ENCODE assay signal across 20 cellular contexts in genomic region chr4:85430697-85431096, GRCh38. TPM values are rescaled to one million over a fixed set of nuclear protein-coding genes. Genes with fewer than 3 reads are reported as not detected.
A peak's percentile ranks its signal among the peaks of the same experiment; 100 is the strongest.
DNase-seq lines count a peak whose midpoint lies in the region; ATAC-seq and TF ChIP-seq lines count a peak whose summit lies in the region.
"Had no signal": no experiment of that assay in that cellular context is flagged by ENCODE, and none has a peak within 500 bp of the region (broad histone marks: within the 10 kb centered on the region; RNA-seq: fewer than 3 reads in every experiment).

No MANE protein-coding gene starts in this region.

- no peaks in the 10 kb centered on the region for H3K36me3 Mint-ChIP-seq in GM23338 (ENCODE audit: low read depth)
- no peaks in the 10 kb centered on the region for H3K36me3 Mint-ChIP-seq in progenitor cell of endocrine pancreas (ENCODE audit: insufficient read depth)

- H3K27ac Mint-ChIP-seq in GM23338 (no peak overlapping the region), progenitor cell of endocrine pancreas (peak overlapping the region; percentile 80)

- H3K4me3 Mint-ChIP-seq in GM23338: no peak overlapping the region
- H3K4me3 Mint-ChIP-seq in progenitor cell of endocrine pancreas (ENCODE audit: low read depth): no peak overlapping the region

- WGBS in hepatocyte (ENCODE audit: low lambda C conversion rate, missing lambda C conversion rate): 31% methylated on average over 5 of the region's 5 CpGs

- DNase-seq in GM23338 (ENCODE audit: low spot score) (peak; percentile 2), RWPE2 (ENCODE audit: low spot score) (no peak), hepatocyte (ENCODE audit: low spot score) (peak; percentile 40), progenitor cell of endocrine pancreas (ENCODE audit: low spot score, unreplicated experiment) (no peak), NCI-H774 (lab: John Stamatoyannopoulos, UW) (no peak), Right ventricle myocardium inferior (ENCODE audit: missing footprints) (no peak)
- no peak for DNase-seq in activated CD4-positive, CD25-positive, alpha-beta regulatory T cell treated with anti-CD3 and anti-CD28 coated beads, Interleukin-2, amount 50 U/mL, for 72 hours
- DNase-seq in stimulated activated CD4-positive, alpha-beta T cell treated with anti-CD3 and anti-CD28 coated beads, Interleukin-2, amount 100 ng/mL, for 48 hours: no peak
- DNase-seq: ACHN, AML-193, COR-L47, DMS153, KG1, NCI-H1048, NCI-H146, NCI-H2081, NCI-H510A, NCI-H82, Right ventricle myocardium superior had no signal

- no peak overlapping the region for H3K27ac ChIP-seq in GM23338 (ENCODE audit: low read depth)
- no peak overlapping the region for H3K27ac ChIP-seq in RWPE2 (ENCODE audit: poor library complexity, severe bottlenecking)
- H3K27ac ChIP-seq in hepatocyte: peak overlapping the region; percentile 56

- H2AFZ ChIP-seq in GM23338 (peak overlapping the region; percentile 70; the same call in 1 of the 2 replicates), hepatocyte (no peak overlapping the region)

- H3K79me2 ChIP-seq in GM23338 (replicated peaks; ENCODE audit: insufficient read depth): no peaks in the 10 kb centered on the region
- no peaks in the 10 kb centered on the region for H3K79me2 ChIP-seq in hepatocyte

- ATAC-seq in GM23338: no peak; the same call in 2 of the 3 replicates
- peak; percentile 38; the same call in 1 of the 3 replicates for ATAC-seq in RWPE2 (ENCODE audit: low read depth)
- ATAC-seq in Right ventricle myocardium inferior: no peak
- ATAC-seq: SK-N-SH treated with all-trans-retinoic acid at 6 μM for 48 hours had no signal

- H3F3A ChIP-seq in GM23338 (replicated peaks; ENCODE audit: low read depth): no peaks in the 10 kb centered on the region

- TF ChIP-seq CTCF in GM23338 (conservative IDR thresholded peaks at IDR 0.05; ENCODE audit: low read depth in 2 of 2) (no peak), RWPE2 (IDR thresholded peaks at IDR 0.05; ENCODE audit: poor library complexity, severe bottlenecking) (no peak), hepatocyte (IDR thresholded peaks at IDR 0.05; ENCODE audit: poor library complexity) (no peak), progenitor cell of endocrine pancreas (IDR thresholded peaks at IDR 0.05; ENCODE audit: unreplicated experiment) (no peak)

- H3K9me2 ChIP-seq in GM23338 (ENCODE audit: insufficient read depth) (no peaks in the 10 kb centered on the region; the same call in 1 of the 2 replicates), hepatocyte (replicated peaks; ENCODE audit: insufficient read depth) (no peaks in the 10 kb centered on the region)

- no peak overlapping the region for H3K4me3 ChIP-seq in GM23338
- no peak overlapping the region for H3K4me3 ChIP-seq in RWPE2 (ENCODE audit: severe bottlenecking)
- H3K4me3 ChIP-seq in hepatocyte: no peak overlapping the region

- H3K4me1 Mint-ChIP-seq in GM23338: peaks cover 17% of the 10 kb centered on the region; the same call in 2 of the 3 replicates
- peaks cover 13% of the 10 kb centered on the region for H3K4me1 Mint-ChIP-seq in progenitor cell of endocrine pancreas (ENCODE audit: low read depth)

- H3K27me3 Mint-ChIP-seq in GM23338 (ENCODE audit: insufficient read depth, low read depth, poor library complexity) (peaks cover 4% of the 10 kb centered on the region), progenitor cell of endocrine pancreas (no peaks in the 10 kb centered on the region)

- H3K4me1 ChIP-seq in GM23338 (ENCODE audit: insufficient read depth) (0 out of 2 replicates have a peak, but pooled peaks cover 7% of the 10 kb centered on the region), RWPE2 (ENCODE audit: insufficient read depth, poor library complexity, severe bottlenecking) (no peaks in the 10 kb centered on the region), hepatocyte (ENCODE audit: insufficient read depth) (peaks cover 11% of the 10 kb centered on the region)

- H3K9me3 Mint-ChIP-seq in GM23338: no peaks in the 10 kb centered on the region; the same call in 2 of the 3 replicates
- no peaks in the 10 kb centered on the region for H3K9me3 Mint-ChIP-seq in progenitor cell of endocrine pancreas (ENCODE audit: low read depth)

- H3K36me3 ChIP-seq in GM23338 (ENCODE audit: insufficient read depth) (no peaks in the 10 kb centered on the region), RWPE2 (ENCODE audit: low read depth) (no peaks in the 10 kb centered on the region), hepatocyte (replicated peaks; ENCODE audit: insufficient read depth, low read depth) (no peaks in the 10 kb centered on the region)

- H3K27me3 ChIP-seq in GM23338 (ENCODE audit: insufficient read depth) (no peaks in the 10 kb centered on the region), RWPE2 (ENCODE audit: insufficient read depth, poor library complexity, severe bottlenecking) (no peaks in the 10 kb centered on the region), hepatocyte (no peaks in the 10 kb centered on the region)

- intact Hi-C loops in Right ventricle myocardium inferior (cut with DNase I): no loop called here

- no peaks in the 10 kb centered on the region for H4K20me1 ChIP-seq in GM23338 (replicated peaks; ENCODE audit: insufficient read depth)
- H4K20me1 ChIP-seq in hepatocyte (ENCODE audit: insufficient read depth, poor library complexity, severe bottlenecking): no peaks in the 10 kb centered on the region

- no peak overlapping the region for H3K4me2 ChIP-seq in GM23338
- H3K4me2 ChIP-seq in hepatocyte: peak overlapping the region; percentile 41

- H3K9me3 ChIP-seq in RWPE2 (ENCODE audit: severe bottlenecking): no peaks in the 10 kb centered on the region
- no peaks in the 10 kb centered on the region for H3K9me3 ChIP-seq in hepatocyte (ENCODE audit: low read depth)

TF ChIP-seq in GM23338, 12 proteins besides CTCF, POLR2A, EP300 and RAD21 (continues in another document):
- TF ChIP-seq ZNF114 (CRISPR knock-in tag; IDR thresholded peaks at IDR 0.05) (no peak), ZNF331 (CRISPR knock-in tag; IDR thresholded peaks at IDR 0.05; ENCODE audit: low read depth) (no peak), CREB1 (CRISPR knock-in tag; IDR thresholded peaks at IDR 0.05; ENCODE audit: low read depth) (no peak), REST (IDR thresholded peaks at IDR 0.05; ENCODE audit: unreplicated experiment) (no peak), NANOG (IDR thresholded peaks at IDR 0.05; ENCODE audit: borderline replicate concordance) (no peak), ETS1 (IDR thresholded peaks at IDR 0.05) (no peak)

RNA-seq across cellular contexts. Expression of gene ARHGAP24, which starts 44.3 kb away (rescaled TPM):
- 0.21 TPM in 1 of 2 replicates, not detected in the other for total RNA-seq in GM23338 (2014; rRNA removed; shearing (Covaris generic))
- polyA plus RNA-seq in GM23338 (2016; fragmentation: Nextera tagmentation; extraction: Ambion mirVana) (0.36 and 0.50 TPM in 2 replicates), hepatocyte (19.5 and 22.9 TPM in 2 replicates)
- total RNA-seq in hepatocyte (20.3 and 29.6 TPM in 2 replicates), progenitor cell of endocrine pancreas (17.6 and 17.8 TPM in 2 replicates), Right ventricle myocardium inferior (10.6 TPM)

Comparison
In these comparisons a context has a peak if more than half of its experiments do, and no peak if none do; other contexts are left out.
1. DNase-seq: peak in GM23338 (single experiment) and hepatocyte (single experiment); none in RWPE2 (single experiment), progenitor cell of endocrine pancreas (single experiment), activated CD4-positive, CD25-positive, alpha-beta regulatory T cell treated with anti-CD3 and anti-CD28 coated beads, Interleukin-2, amount 50 U/mL, for 72 hours (single experiment), NCI-H774 (single experiment), stimulated activated CD4-positive, alpha-beta T cell treated with anti-CD3 and anti-CD28 coated beads, Interleukin-2, amount 100 ng/mL, for 48 hours (0 of 2) and Right ventricle myocardium inferior (single experiment).